ENCODE assay signal across 21 cellular contexts in genomic region chr2:3409627-3410170, GRCh38. TPM values are rescaled to one million over a fixed set of nuclear protein-coding genes. Genes with fewer than 3 reads are reported as not detected.
DNase-seq lines count a peak whose midpoint lies in the region; ATAC-seq and TF ChIP-seq lines count a peak whose summit lies in the region.
"Had no signal": no experiment of that assay in that cellular context is flagged by ENCODE, and none has a peak within 500 bp of the region (broad histone marks: within the 10 kb centered on the region; RNA-seq: fewer than 3 reads in every experiment).

No MANE protein-coding gene starts in this region.

- peaks cover 14% of the 10 kb centered on the region for H3K36me3 ChIP-seq in CD4-positive, alpha-beta memory T cell (ENCODE audit: insufficient read depth, low read length)
- H3K36me3 ChIP-seq in OCI-LY3 (replicated peaks; ENCODE audit: low read depth, low read length) (peaks cover 58% of the 10 kb centered on the region), mammary epithelial cell (ENCODE audit: insufficient read depth, low read length) (peaks cover 8% of the 10 kb centered on the region)

- DNase-seq in CD4-positive, alpha-beta memory T cell: no peak
- DNase-seq in naive B cell: no peak
- no peak for DNase-seq in nucleus accumbens (lab: John Stamatoyannopoulos, UW)
- DNase-seq in mammary epithelial cell: no peak
- DNase-seq: Caco-2; CD4-positive, alpha-beta T cell; DMS 273 treated with DMSO at 0.1 percent for 48 hours; DMS79 treated with DMSO at 0.1 percent for 48 hours; H7; HFFc6; NCI-H1048; NCI-H1417 treated with DMSO at 0.1 percent for 48 hours; NCI-H1930; NCI-H2227 treated with DMSO at 0.1 percent for 48 hours; NCI-H510A; NCI-H82 had no signal

- POLR2A ChIA-PET in CD4-positive, alpha-beta memory T cell (lab: Charles Lee; ENCODE audit: partially characterized antibody): no interaction called here

- H3K27ac ChIP-seq in 22Rv1 (0 out of 2 replicates have a peak overlapping the region, but pooled peaks have one; percentile 7), OCI-LY3 (ENCODE audit: low read length) (peak overlapping the region; percentile 87), mammary epithelial cell (ENCODE audit: insufficient read depth, low read depth, low read length) (no peak overlapping the region)
- no peak overlapping the region for H3K27ac ChIP-seq in CD4-positive, alpha-beta memory T cell (ENCODE audit: low read depth, low read length)

- no peaks in the 10 kb centered on the region for H3K27me3 ChIP-seq in CD4-positive, alpha-beta memory T cell (ENCODE audit: insufficient read depth, low read length)
- H3K27me3 ChIP-seq in OCI-LY3 (ENCODE audit: low read depth, low read length) (no peaks in the 10 kb centered on the region), mammary epithelial cell (ENCODE audit: insufficient read depth, low read length) (no peaks in the 10 kb centered on the region)

- no peaks in the 10 kb centered on the region for H3K4me1 ChIP-seq in CD4-positive, alpha-beta memory T cell (ENCODE audit: insufficient read depth, low read length)
- peaks cover 34% of the 10 kb centered on the region for H3K4me1 ChIP-seq in OCI-LY3 (ENCODE audit: low read length)
- H3K4me1 ChIP-seq in mammary epithelial cell (ENCODE audit: insufficient read depth, low read length): no peaks in the 10 kb centered on the region
- H3K4me1 ChIP-seq: Caco-2 had no signal

- H3K9me3 Mint-ChIP-seq in CD4-positive, alpha-beta memory T cell: no peaks in the 10 kb centered on the region
- H3K9me3 Mint-ChIP-seq in naive B cell: peaks cover 0 to 1% (median 0%) of the 10 kb centered on the region in 7 donors
- H3K9me3 Mint-ChIP-seq: CD4-positive, alpha-beta T cell; HFFc6; IgD-negative memory B cell had no signal

- TF ChIP-seq CTCF in 22Rv1 (IDR thresholded peaks at IDR 0.05) (no peak), OCI-LY3 (IDR thresholded peaks at IDR 0.05; ENCODE audit: low read depth, low read length) (no peak), mammary epithelial cell (conservative IDR thresholded peaks at IDR 0.05 in 1 of 2, IDR thresholded peaks at IDR 0.05 in 1 of 2; ENCODE audit: extremely low read depth in 1 of 2, insufficient read depth in 1 of 2, low read depth in 1 of 2, low read length in 2 of 2) (no peak)

- H3K4me2 ChIP-seq in OCI-LY3 (ENCODE audit: low read length) (peak overlapping the region; percentile 60), mammary epithelial cell (ENCODE audit: insufficient read depth, low read depth, low read length) (no peak overlapping the region)

- H3K9ac ChIP-seq in OCI-LY3 (ENCODE audit: low read length) (peak overlapping the region; percentile 43; the same call in 1 of the 2 replicates), mammary epithelial cell (ENCODE audit: insufficient read depth, low read length) (no peak overlapping the region)

- H3K27me3 Mint-ChIP-seq in CD4-positive, alpha-beta memory T cell: no peaks in the 10 kb centered on the region
- no peaks in the 10 kb centered on the region for H3K27me3 Mint-ChIP-seq in naive B cell
- H3K27me3 Mint-ChIP-seq: CD4-positive, alpha-beta T cell; IgD-negative memory B cell had no signal

- intact Hi-C loops in CD4-positive, alpha-beta memory T cell (cut with micrococcal nuclease): no loop called here
- intact Hi-C loops in mammary epithelial cell (cut with micrococcal nuclease): no loop called here

- ATAC-seq in naive B cell (ENCODE audit: low read depth in 2 of 2) (peak in 1 of 2 donors; percentile 56), GM21515 (IDR thresholded peaks at IDR 0.05; ENCODE audit: unreplicated experiment) (no peak)
- ATAC-seq: Right ventricle myocardium inferior had no signal

- no peaks in the 10 kb centered on the region for H4K20me1 ChIP-seq in OCI-LY3 (ENCODE audit: insufficient read depth, low read length)
- no peaks in the 10 kb centered on the region for H4K20me1 ChIP-seq in mammary epithelial cell (ENCODE audit: insufficient read depth, low read length)

- WGBS in mammary epithelial cell (ENCODE audit: low coverage, missing lambda C conversion rate): 95% methylated on average over 12 of the region's 12 CpGs

- in situ Hi-C loops in mammary epithelial cell (cut with MboI; ENCODE audit: low sequenced_read_pairs in 2 of 2): no loop called here

- H3K9me3 ChIP-seq in CD4-positive, alpha-beta memory T cell (ENCODE audit: control insufficient read depth in 1 of 2, low read length in 2 of 2): no peaks in the 10 kb centered on the region
- no peaks in the 10 kb centered on the region for H3K9me3 ChIP-seq in OCI-LY3 (ENCODE audit: insufficient read depth, low read length)
- no peaks in the 10 kb centered on the region for H3K9me3 ChIP-seq in mammary epithelial cell (replicated peaks; ENCODE audit: insufficient read depth, low read length)
- H3K9me3 ChIP-seq: Caco-2 had no signal

- CTCF ChIA-PET in CD4-positive, alpha-beta memory T cell (lab: Charles Lee; ENCODE audit: partially characterized antibody): interaction anchor here (7.4 kb wide), 1 partner anchor 14 kb away, joined by 43 read pairs; no protein-coding TSS in a partner anchor
- CTCF ChIA-PET in mammary epithelial cell (lab: Charles Lee; ENCODE audit: low non-redundant PET): no interaction called here

- dilution Hi-C loops in mammary epithelial cell (cut with HindIII; ENCODE audit: low sequenced_read_pairs): no loop called here

- no peak overlapping the region for H3K4me3 ChIP-seq in CD4-positive, alpha-beta memory T cell (ENCODE audit: low read length in 2 of 2)
- peak overlapping the region; percentile 34; the same call in 1 of the 2 replicates for H3K4me3 ChIP-seq in OCI-LY3 (ENCODE audit: low read length)
- no peak overlapping the region for H3K4me3 ChIP-seq in mammary epithelial cell (replicated peaks in 1 of 3; ENCODE audit: insufficient read depth in 1 of 3, low read depth in 2 of 3, low read length in 3 of 3)

- H2AFZ ChIP-seq in OCI-LY3 (ENCODE audit: low read depth, low read length) (no peak overlapping the region), mammary epithelial cell (ENCODE audit: low read depth, low read length) (no peak overlapping the region)

- peaks cover 65% of the 10 kb centered on the region for H3K79me2 ChIP-seq in OCI-LY3 (ENCODE audit: low read length)
- peaks cover 21% of the 10 kb centered on the region for H3K79me2 ChIP-seq in mammary epithelial cell (ENCODE audit: insufficient read depth, low read length)

- H3K4me3 Mint-ChIP-seq in CD4-positive, alpha-beta memory T cell: no peak overlapping the region
- H3K4me3 Mint-ChIP-seq in naive B cell: peak overlapping the region in 2 of 8 donors; percentile 12 to 20
- H3K4me3 Mint-ChIP-seq: CD4-positive, alpha-beta T cell; HFFc6; IgD-negative memory B cell had no signal

- H3K4me1 Mint-ChIP-seq in CD4-positive, alpha-beta memory T cell: peaks cover 10 to 35% (median 23%) of the 10 kb centered on the region in 4 donors
- H3K4me1 Mint-ChIP-seq in naive B cell: peaks cover 15 to 22% (median 20%) of the 10 kb centered on the region in 3 donors

- H3K36me3 Mint-ChIP-seq in CD4-positive, alpha-beta memory T cell: peaks cover 16 to 48% of the 10 kb centered on the region in 2 donors
- H3K36me3 Mint-ChIP-seq in naive B cell: peaks cover 14 to 15% of the 10 kb centered on the region in 2 donors

- peak overlapping the region in 4 of 7 donors; percentile 4 to 83 (median 46) for H3K27ac Mint-ChIP-seq in CD4-positive, alpha-beta memory T cell
- peak overlapping the region in 4 of 6 donors; percentile 30 to 64 (median 34) for H3K27ac Mint-ChIP-seq in naive B cell
- H3K27ac Mint-ChIP-seq: CD4-positive, alpha-beta T cell; HFFc6 had no signal

- no TSS peak for BruUV-seq in mammary epithelial cell (replicated peaks; lab: Mats Ljungman, UMichigan)

RNA-seq across cellular contexts. Expression of gene TRAPPC12, which starts 30.2 kb away (rescaled TPM):
- 100 to 1,000 TPM; 134 to 137 TPM for total RNA-seq in CD4-positive, alpha-beta memory T cell
- 10 to 100 TPM; 18.0 to 55.5 TPM for polyA plus RNA-seq in CD4-positive, alpha-beta memory T cell
- polyA plus RNA-seq in naive B cell (ENCODE audit: low read depth in 6 of 6) (10 to 100 TPM; 31.3 to 36.3 (median 33.1) TPM), mammary epithelial cell (46.5 TPM)
- 10 to 100 TPM; 64.7 to 92.6 TPM for total RNA-seq in mammary epithelial cell
- polyA minus RNA-seq in mammary epithelial cell: 84.7 TPM

RNA-seq across cellular contexts. Expression of gene EIPR1, which starts 32.1 kb away (rescaled TPM):
- total RNA-seq in CD4-positive, alpha-beta memory T cell: 10 to 100 TPM; 18.2 to 20.4 TPM
- 10 to 100 TPM; 31.9 to 48.0 TPM for polyA plus RNA-seq in CD4-positive, alpha-beta memory T cell
- polyA plus RNA-seq in naive B cell (ENCODE audit: low read depth in 6 of 6) (10 to 100 TPM; 35.7 to 53.9 (median 40.9) TPM), mammary epithelial cell (47.6 TPM)
- total RNA-seq in mammary epithelial cell: 10 to 100 TPM; 36.9 to 38.0 TPM
- 35.1 TPM for polyA minus RNA-seq in mammary epithelial cell

Comparison
In these comparisons a context has a peak if more than half of its experiments do, and no peak if none do; other contexts are left out.
1. H3K27ac ChIP-seq: peak in 22Rv1 (single experiment) and OCI-LY3 (single experiment); none in CD4-positive, alpha-beta memory T cell (single experiment) and mammary epithelial cell (single experiment).